ENCODE assay signal across 1 cellular context in genomic region chr12:12527820-12528296, GRCh38.
TF ChIP-seq lines count a peak whose summit lies in the region.

No MANE protein-coding gene starts in this region.

TF ChIP-seq in GM12878, 131 proteins besides CTCF, POLR2A, EP300 and RAD21:
- no peak for TF ChIP-seq FOS (IDR thresholded peaks at IDR 0.05; ENCODE audit: borderline replicate concordance, extremely low read depth, insufficient read length)
- no peak for TF ChIP-seq SIN3A (IDR thresholded peaks at IDR 0.05; ENCODE audit: low read depth, low read length)
- no peak for TF ChIP-seq SREBF1 (IDR thresholded peaks at IDR 0.05; ENCODE audit: low read length)
- TF ChIP-seq ZNF217 (IDR thresholded peaks at IDR 0.05), result no peak
- no peak for TF ChIP-seq GABPA (IDR thresholded peaks at IDR 0.05; ENCODE audit: low read depth)
- TF ChIP-seq SREBF2 (IDR thresholded peaks at IDR 0.05; ENCODE audit: low read length), result no peak
- TF ChIP-seq ZZZ3 (IDR thresholded peaks at IDR 0.05; ENCODE audit: control insufficient read depth, insufficient read length, low read depth), result no peak
- TF ChIP-seq ZNF622 (IDR thresholded peaks at IDR 0.05), result no peak
- no peak for TF ChIP-seq BACH1 (IDR thresholded peaks at IDR 0.05; ENCODE audit: borderline replicate concordance)
- TF ChIP-seq ZBTB4 (CRISPR knock-in tag; IDR thresholded peaks at IDR 0.05), result no peak
- TF ChIP-seq ZBTB40 (IDR thresholded peaks at IDR 0.05; ENCODE audit: borderline replicate concordance), result no peak
- TF ChIP-seq MEF2A (IDR thresholded peaks at IDR 0.05; ENCODE audit: insufficient read depth, low read depth, low read length), result no peak
- TF ChIP-seq PKNOX1 (IDR thresholded peaks at IDR 0.05), result no peak
- no peak for TF ChIP-seq USF2 (IDR thresholded peaks at IDR 0.05; ENCODE audit: borderline replicate concordance, low read depth, low read length)
- no peak for TF ChIP-seq ZSCAN29 (IDR thresholded peaks at IDR 0.05)
- TF ChIP-seq IKZF1 (conservative IDR thresholded peaks at IDR 0.05), result no peak
